1 cellular context compared by ENCODE assay signal in the genomic region with DNA sequence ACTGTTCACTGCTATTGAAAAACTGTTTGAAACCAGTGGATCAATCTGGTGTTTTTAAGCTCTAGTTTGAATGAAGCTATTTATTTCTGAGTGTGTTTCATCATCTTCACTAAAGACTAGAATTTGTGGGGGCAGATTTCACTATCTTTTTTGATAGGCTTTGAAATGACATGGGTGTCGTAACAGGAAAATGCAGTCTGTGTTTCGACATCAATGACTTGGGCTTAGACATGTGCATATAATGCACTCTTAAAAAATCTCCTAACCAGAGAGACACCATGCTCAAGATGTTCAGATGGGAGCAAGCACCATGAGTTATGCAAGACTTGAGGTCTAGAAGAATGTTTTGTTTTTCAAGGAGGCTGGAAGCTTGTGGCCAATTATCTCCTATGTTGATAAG.
TF ChIP-seq lines count a peak whose summit lies in the region.

No MANE protein-coding gene starts in this region.

TF ChIP-seq in IMR-90, 13 proteins besides CTCF, POLR2A, EP300 and RAD21:
- TF ChIP-seq, protein P1, sequence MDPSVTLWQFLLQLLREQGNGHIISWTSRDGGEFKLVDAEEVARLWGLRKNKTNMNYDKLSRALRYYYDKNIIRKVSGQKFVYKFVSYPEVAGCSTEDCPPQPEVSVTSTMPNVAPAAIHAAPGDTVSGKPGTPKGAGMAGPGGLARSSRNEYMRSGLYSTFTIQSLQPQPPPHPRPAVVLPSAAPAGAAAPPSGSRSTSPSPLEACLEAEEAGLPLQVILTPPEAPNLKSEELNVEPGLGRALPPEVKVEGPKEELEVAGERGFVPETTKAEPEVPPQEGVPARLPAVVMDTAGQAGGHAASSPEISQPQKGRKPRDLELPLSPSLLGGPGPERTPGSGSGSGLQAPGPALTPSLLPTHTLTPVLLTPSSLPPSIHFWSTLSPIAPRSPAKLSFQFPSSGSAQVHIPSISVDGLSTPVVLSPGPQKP (IDR thresholded peaks at IDR 0.05; ENCODE audit: borderline replicate concordance, low read depth, low read length) = no peak
- TF ChIP-seq CEBPB (IDR thresholded peaks at IDR 0.05; ENCODE audit: low read depth, low read length) = peak; percentile 11; the same call in 1 of the 2 replicates
